Comparison of ENCODE assay signal across 1 cellular context in the genomic region with DNA sequence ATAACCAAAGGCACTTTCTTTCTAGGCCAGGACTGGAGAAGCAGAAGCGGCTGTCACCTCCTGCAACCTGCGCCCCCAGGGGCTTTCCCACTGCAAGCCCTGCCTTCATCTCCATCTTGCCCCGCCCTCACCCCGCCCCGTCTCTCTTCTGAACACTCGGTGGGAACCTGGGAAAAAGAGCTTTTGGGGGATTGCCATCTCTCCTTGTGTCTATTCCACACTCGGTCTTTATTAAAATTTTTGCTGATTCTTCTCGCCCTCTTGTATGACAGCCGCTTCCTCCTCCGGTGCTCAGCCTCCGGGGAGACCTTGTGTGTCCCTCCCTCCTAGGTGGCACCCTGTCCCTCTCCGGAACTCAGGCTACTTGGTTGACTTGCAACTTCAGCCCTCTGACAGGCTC.
TF ChIP-seq lines count a peak whose summit lies in the region.

No MANE protein-coding gene starts in this region.

TF ChIP-seq in GM12878, 131 proteins besides CTCF, POLR2A, EP300 and RAD21 (continued from another document):
- TF ChIP-seq CHD2 (IDR thresholded peaks at IDR 0.05; ENCODE audit: borderline replicate concordance, low read depth, low read length) (no peak), BCL11A (IDR thresholded peaks at IDR 0.05; ENCODE audit: low read depth, low read length) (no peak), BCL3 (IDR thresholded peaks at IDR 0.05; ENCODE audit: borderline replicate concordance, insufficient read depth, low read depth, low read length, poor library complexity, severe bottlenecking) (no peak), MEF2B (IDR thresholded peaks at IDR 0.05; ENCODE audit: partially characterized antibody, poor library complexity, severe bottlenecking) (no peak), E2F4 (IDR thresholded peaks at IDR 0.05; ENCODE audit: low read depth, low read length) (no peak)
- TF ChIP-seq, protein P1, sequence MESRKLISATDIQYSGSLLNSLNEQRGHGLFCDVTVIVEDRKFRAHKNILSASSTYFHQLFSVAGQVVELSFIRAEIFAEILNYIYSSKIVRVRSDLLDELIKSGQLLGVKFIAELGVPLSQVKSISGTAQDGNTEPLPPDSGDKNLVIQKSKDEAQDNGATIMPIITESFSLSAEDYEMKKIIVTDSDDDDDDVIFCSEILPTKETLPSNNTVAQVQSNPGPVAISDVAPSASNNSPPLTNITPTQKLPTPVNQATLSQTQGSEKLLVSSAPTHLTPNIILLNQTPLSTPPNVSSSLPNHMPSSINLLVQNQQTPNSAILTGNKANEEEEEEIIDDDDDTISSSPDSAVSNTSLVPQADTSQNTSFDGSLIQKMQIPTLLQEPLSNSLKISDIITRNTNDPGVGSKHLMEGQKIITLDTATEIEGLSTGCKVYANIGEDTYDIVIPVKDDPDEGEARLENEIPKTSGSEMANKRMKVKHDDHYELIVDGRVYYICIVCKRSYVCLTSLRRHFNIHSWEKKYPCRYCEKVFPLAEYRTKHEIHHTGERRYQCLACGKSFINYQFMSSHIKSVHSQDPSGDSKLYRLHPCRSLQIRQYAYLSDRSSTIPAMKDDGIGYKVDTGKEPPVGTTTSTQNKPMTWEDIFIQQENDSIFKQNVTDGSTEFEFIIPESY (IDR thresholded peaks at IDR 0.05), result no peak
